Comparison of ENCODE assay signal across 25 cellular contexts in the genomic region with DNA sequence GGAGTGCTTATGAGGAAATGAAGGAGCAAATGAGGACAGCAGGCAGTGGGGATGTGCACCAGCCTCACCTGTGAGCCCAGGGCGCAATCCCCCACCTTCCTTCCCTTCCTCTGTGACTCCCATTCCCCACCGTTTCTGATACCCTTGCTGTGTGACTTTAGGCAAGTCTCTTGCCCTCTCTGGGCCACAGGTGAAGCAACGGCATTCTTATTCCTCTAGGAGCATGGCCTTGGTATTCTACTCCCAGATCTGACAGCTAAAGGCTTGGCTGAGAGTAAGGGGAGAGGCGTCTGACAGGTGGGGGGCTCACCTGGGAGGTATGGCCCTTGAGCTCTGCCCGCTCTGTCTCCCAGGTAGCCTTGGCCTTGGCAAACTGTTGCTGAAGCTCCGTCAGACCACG.
"Had no signal": no experiment of that assay in that cellular context is flagged by ENCODE, and none has a peak within 500 bp of the region (broad histone marks: within the 10 kb centered on the region; RNA-seq: fewer than 3 reads in every experiment).

No MANE protein-coding gene starts in this region.

- ATAC-seq: Panc1, PC-3, Right ventricle myocardium inferior, SK-N-SH treated with all-trans-retinoic acid at 6 μM for 48 hours, T-helper 17 cell had no signal

- H3K4me1 ChIP-seq: SJCRH30 had no signal

- H3K27ac ChIP-seq: SJCRH30 had no signal

- DNase-seq: Karpas-422, KBM-7, MG63, NCI-H1092, NCI-H1105 treated with DMSO at 0.1 percent for 48 hours, NCI-H1417 treated with DMSO at 0.1 percent for 48 hours, NCI-H146, NCI-H1694 treated with DMSO at 0.1 percent for 48 hours, NCI-H1930, NCI-H2081 treated with DMSO at 0.1 percent for 48 hours, NCI-H2171, NCI-H226, NCI-H446, NCI-H510A, NCI-H524 treated with DMSO at 0.1 percent for 48 hours, NCI-H69, NCI-H774, PC-3, SHP77 treated with DMSO at 0.1 percent for 48 hours, SJCRH30, T-helper 1 cell, T-helper 17 cell had no signal

- H3K9me3 ChIP-seq: MG63, SJCRH30 had no signal

- H3K4me3 ChIP-seq: MG63, SJCRH30 had no signal

- H3K27me3 ChIP-seq: MG63, SJCRH30 had no signal
